In the genomic region with DNA sequence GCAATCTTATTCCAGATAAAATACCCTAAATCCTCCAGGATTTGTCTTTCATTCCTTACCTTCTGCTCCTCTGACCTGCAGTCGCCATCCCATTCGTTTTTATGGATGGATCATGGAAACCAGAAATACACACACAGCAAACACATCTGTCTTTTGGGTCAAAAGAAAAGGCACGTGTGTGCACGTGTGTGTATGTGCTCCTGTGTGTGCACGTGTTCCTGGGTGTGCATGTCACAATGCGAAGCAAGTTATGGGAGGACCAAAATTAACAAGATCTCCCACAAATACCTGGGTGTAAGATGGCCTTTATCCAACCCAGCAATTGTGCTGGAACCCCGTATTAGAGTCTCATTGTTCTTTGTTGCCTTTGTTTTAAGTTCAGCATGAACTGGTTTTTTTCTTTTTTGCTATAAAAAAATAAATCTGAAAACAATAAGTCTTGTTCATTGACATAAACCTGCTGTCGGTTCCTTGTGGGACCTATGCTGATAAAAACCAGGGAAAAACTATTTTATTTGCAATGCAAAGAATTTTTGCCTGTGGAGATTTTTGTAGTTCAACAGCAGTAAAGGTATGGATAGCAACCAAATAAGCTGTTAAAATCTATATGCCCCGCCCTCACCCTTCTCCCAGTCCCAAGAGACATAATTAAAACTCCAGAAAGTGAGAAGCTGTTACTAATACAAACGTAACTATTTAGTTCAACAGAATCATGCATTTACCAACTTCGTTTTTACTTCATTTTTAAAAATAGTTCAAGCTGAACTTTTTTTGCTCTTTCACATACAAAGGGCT, we compare ENCODE assay signal across 23 cellular contexts.
"Had no signal": no experiment of that assay in that cellular context is flagged by ENCODE, and none has a peak within 500 bp of the region (broad histone marks: within the 10 kb centered on the region; RNA-seq: fewer than 3 reads in every experiment).

No MANE protein-coding gene starts in this region.

- H3K9me3 ChIP-seq: breast epithelium, heart left ventricle, right atrium auricular region, suprapubic skin, tibial nerve had no signal

- H3K4me1 ChIP-seq: breast epithelium, foreskin keratinocyte, neural progenitor cell, parathyroid adenoma had no signal

- H3K4me3 ChIP-seq: breast epithelium, heart left ventricle, neural progenitor cell, right atrium auricular region, suprapubic skin, tibial nerve had no signal

- H2AFZ ChIP-seq: neural progenitor cell, parathyroid adenoma had no signal

- H3K36me3 ChIP-seq: breast epithelium, heart left ventricle, neural progenitor cell, right atrium auricular region, suprapubic skin, tibial nerve had no signal

- DNase-seq: activated CD4-positive, alpha-beta T cell treated with anti-CD3 and anti-CD28 coated beads for 36 hours; activated CD4-positive, CD25-positive, alpha-beta regulatory T cell; activated CD8-positive, alpha-beta memory T cell treated with anti-CD3 and anti-CD28 coated beads, Interleukin-2, amount 10 ng/mL, durations not matched to agents 7 days and 5 days; activated CD8-positive, alpha-beta T cell treated with anti-CD3 and anti-CD28 coated beads, Interleukin-2, amount 10 ng/mL, durations not matched to agents 7 days and 5 days; activated naive CD8-positive, alpha-beta T cell treated with anti-CD3 and anti-CD28 coated beads, Interleukin-2, amount 50 U/mL, for 24 hours; activated T-cell treated with anti-CD3 and anti-CD28 coated beads, Interleukin-2, amount 50 U/mL, for 48 hours; central memory CD4-positive, alpha-beta T cell; foreskin keratinocyte; heart left ventricle; hypothalamus; immature natural killer cell; naive thymus-derived CD8-positive, alpha-beta T cell; occipital lobe; stimulated activated CD4-positive, alpha-beta T cell treated with anti-CD3 and anti-CD28 coated beads, Interleukin-15, amount 100 ng/mL, for 24 hours; stimulated activated CD4-positive, alpha-beta T cell treated with anti-CD3 and anti-CD28 coated beads, Interleukin-2, amount 100 ng/mL, for 24 hours; stimulated activated naive CD4-positive, alpha-beta T cell had no signal

- H3K27me3 ChIP-seq: breast epithelium, heart left ventricle, neural progenitor cell, right atrium auricular region, suprapubic skin, tibial nerve had no signal

- H3K27ac ChIP-seq: breast epithelium, foreskin keratinocyte, heart left ventricle, neural progenitor cell, parathyroid adenoma, right atrium auricular region, suprapubic skin, tibial nerve had no signal

- H3K9ac ChIP-seq: neural progenitor cell, parathyroid adenoma had no signal

- ATAC-seq: activated CD4-positive, alpha-beta T cell treated with anti-CD3 and anti-CD28 coated beads for 36 hours; activated CD8-positive, alpha-beta memory T cell treated with anti-CD3 and anti-CD28 coated beads, Interleukin-2, amount 10 ng/mL, durations not matched to agents 7 days and 5 days; activated CD8-positive, alpha-beta T cell treated with anti-CD3 and anti-CD28 coated beads, Interleukin-2, amount 10 ng/mL, durations not matched to agents 7 days and 5 days; activated naive CD8-positive, alpha-beta T cell treated with anti-CD3 and anti-CD28 coated beads, Interleukin-2, amount 50 U/mL, for 24 hours; esophagus mucosa; foreskin keratinocyte; heart left ventricle; naive thymus-derived CD8-positive, alpha-beta T cell had no signal

- H3K4me2 ChIP-seq: neural progenitor cell had no signal
